In the genomic region with DNA sequence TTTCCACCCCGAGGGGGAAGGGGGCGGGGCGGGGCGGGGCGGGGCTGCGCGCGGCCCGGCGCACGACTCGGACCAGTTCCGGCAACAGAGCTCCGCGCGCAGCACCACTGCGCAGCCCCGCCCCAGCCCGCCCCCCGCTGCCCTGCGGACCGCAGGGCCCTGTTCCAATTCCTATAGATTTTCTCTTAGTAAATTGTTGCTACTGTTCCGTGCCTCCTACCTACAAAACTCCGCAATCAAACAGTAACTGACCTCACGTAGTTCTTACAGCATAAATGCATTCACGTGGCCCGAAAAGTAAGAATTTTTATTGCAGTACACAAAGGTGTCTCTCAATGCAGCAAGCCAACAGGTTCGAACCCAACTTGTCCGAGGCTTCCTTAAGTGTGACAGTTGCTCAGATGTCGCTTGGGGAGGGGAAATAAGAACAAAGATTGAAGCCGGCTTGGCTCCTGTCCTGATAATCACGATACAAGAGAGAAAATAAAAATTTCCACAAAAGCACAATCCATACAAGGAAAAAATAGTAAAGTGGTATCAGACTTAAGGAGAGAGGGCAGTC, we compare ENCODE assay signal across 1 cellular context.
A peak's percentile ranks its signal among the peaks of the same experiment; 100 is the strongest.
TF ChIP-seq lines count a peak whose summit lies in the region.

No MANE protein-coding gene starts in this region.

TF ChIP-seq in H1, 55 proteins besides CTCF, POLR2A, EP300 and RAD21:
- TF ChIP-seq NRF1 (IDR thresholded peaks at IDR 0.05; ENCODE audit: low read depth, low read length), result peak; percentile 69
- 0 out of 2 replicates have a peak, but pooled peaks have one; percentile 37 for TF ChIP-seq SP4 (IDR thresholded peaks at IDR 0.05; ENCODE audit: low read length)
- no peak for TF ChIP-seq RFX5 (IDR thresholded peaks at IDR 0.05; ENCODE audit: borderline replicate concordance, low read depth, low read length)
- no peak for TF ChIP-seq GABPA (IDR thresholded peaks at IDR 0.05; ENCODE audit: borderline replicate concordance, insufficient read depth, low read length)
- TF ChIP-seq SUZ12 (IDR thresholded peaks at IDR 0.05; ENCODE audit: low read length), result no peak
TF ChIP-seq in H1: peak in this region for 2.
